17 cellular contexts compared by ENCODE assay signal in genomic region chr14:100359881-100360280, GRCh38. TPM values are rescaled to one million over a fixed set of nuclear protein-coding genes. Genes with fewer than 3 reads are reported as not detected.
"Had no signal": no experiment of that assay in that cellular context is flagged by ENCODE, and none has a peak within 500 bp of the region (broad histone marks: within the 10 kb centered on the region; RNA-seq: fewer than 3 reads in every experiment).

No MANE protein-coding gene starts in this region.

- H3K9me3 ChIP-seq: gastroesophageal sphincter, stomach, thyroid gland had no signal

- H3K27me3 ChIP-seq: cardiac muscle cell, gastroesophageal sphincter, stomach, thyroid gland had no signal

- H3K4me3 ChIP-seq: cardiac muscle cell, gastroesophageal sphincter, stomach, thyroid gland had no signal

- DNase-seq: activated CD4-positive, alpha-beta T cell treated with anti-CD3 and anti-CD28 coated beads, Interleukin-2, amount 50 U/mL, for 48 hours; activated CD4-positive, CD25-positive, alpha-beta regulatory T cell treated with anti-CD3 and anti-CD28 coated beads, Interleukin-2, amount 50 U/mL, for 72 hours; activated CD8-positive, alpha-beta memory T cell treated with anti-CD3 and anti-CD28 coated beads, Interleukin-2, amount 50 U/mL, for 48 hours; activated naive CD4-positive, alpha-beta T cell treated with anti-CD3 and anti-CD28 coated beads for 36 hours; effector CD4-positive, alpha-beta T cell; immature natural killer cell; left cardiac atrium; mesenchymal stem cell; stimulated activated CD4-positive, alpha-beta T cell treated with anti-CD3 and anti-CD28 coated beads, Interleukin-4, amount 100 ng/mL, for 4 hours; stomach; thyroid gland had no signal

- H3K27ac ChIP-seq: cardiac muscle cell, thyroid gland had no signal

- H3K4me1 ChIP-seq: thyroid gland had no signal

RNA-seq across cellular contexts. Expression of gene SLC25A47, which starts 36.7 kb away (rescaled TPM):
- total RNA-seq: activated naive CD4-positive, alpha-beta T cell treated with anti-CD3 and anti-CD28 coated beads for 36 hours; astrocyte; cardiac muscle cell; left cardiac atrium; osteoblast; thyroid gland had no signal
- polyA plus RNA-seq: fibroblast of lung, immature natural killer cell, neural cell, stomach had no signal
